ENCODE assay signal across 23 cellular contexts in the genomic region with DNA sequence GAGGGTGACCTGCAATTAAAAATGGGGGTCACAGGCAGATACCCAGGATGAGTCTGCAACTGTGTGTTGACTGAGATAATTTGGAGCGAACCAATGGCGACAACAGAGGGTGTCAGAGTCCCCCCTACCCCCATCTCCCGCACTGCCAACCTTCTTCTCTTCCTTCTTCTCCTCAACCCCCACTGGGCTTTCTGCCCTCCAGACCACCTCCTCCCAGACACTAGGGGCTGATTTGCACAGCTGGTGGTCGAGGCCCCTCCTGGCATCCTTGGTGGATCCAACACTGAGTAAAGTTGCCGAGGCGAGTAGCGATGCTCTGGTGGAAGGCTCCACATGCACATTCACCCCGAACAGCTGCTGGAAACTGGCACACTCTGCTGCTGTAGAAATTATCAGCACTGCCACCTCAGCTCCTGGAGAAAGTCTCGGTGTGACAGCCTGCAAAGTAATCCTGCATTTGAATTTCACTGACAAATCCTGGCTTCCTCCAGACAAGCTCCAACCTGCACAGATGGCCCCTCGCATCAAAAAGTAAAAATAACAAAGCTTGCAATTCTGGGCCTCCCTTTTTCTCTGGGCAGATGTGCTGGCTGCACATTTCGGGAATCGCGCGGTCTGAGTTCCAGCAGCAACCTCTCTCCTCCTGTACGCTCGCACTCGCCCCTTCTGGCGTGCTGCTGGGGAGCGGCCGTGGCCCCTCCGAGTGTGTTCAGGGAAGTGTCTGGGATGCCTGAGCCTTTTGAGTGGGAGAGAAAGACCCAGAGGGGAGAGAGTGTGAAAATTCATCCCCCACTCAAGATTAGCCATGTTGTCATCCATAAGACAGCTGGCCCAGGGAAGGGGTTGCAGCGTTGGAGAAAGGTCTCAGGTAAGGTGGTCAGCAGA. TPM values are rescaled to one million over a fixed set of nuclear protein-coding genes. Genes with fewer than 3 reads are reported as not detected.
DNase-seq lines count a peak whose midpoint lies in the region; ATAC-seq, FAIRE-seq and TF ChIP-seq lines count a peak whose summit lies in the region.
"Had no signal": no experiment of that assay in that cellular context is flagged by ENCODE, and none has a peak within 500 bp of the region (broad histone marks: within the 10 kb centered on the region; RNA-seq: fewer than 3 reads in every experiment).

No MANE protein-coding gene starts in this region.

- WGBS in trophoblast cell (ENCODE audit: extremely low coverage, insufficient coverage, insufficient read length) = no CpG with 5 or more reads among the region's 22 CpGs
- 58 to 60% methylated on average over 22 of the region's 22 CpGs for WGBS in body of pancreas, 2 donors

- H2BK5ac ChIP-seq in trophoblast cell (ENCODE audit: low read depth, low read length, poor library complexity) = peak overlapping the region; percentile 37

- H4K12ac ChIP-seq in trophoblast cell (ENCODE audit: low read depth, low read length) = no peak overlapping the region

- H3K4ac ChIP-seq in trophoblast cell (ENCODE audit: low read depth, low read length) = no peak overlapping the region

- no peak for ATAC-seq in body of pancreas
- no peak for ATAC-seq in GM18502 (IDR thresholded peaks at IDR 0.05; ENCODE audit: poor library complexity, unreplicated experiment)
- ATAC-seq: left ventricle myocardium superior had no signal

- H2AFZ ChIP-seq in trophoblast cell (ENCODE audit: insufficient read depth, low read length, poor library complexity) = no peak overlapping the region

- TF ChIP-seq CTCF in epithelial cell of esophagus (IDR thresholded peaks at IDR 0.05; ENCODE audit: insufficient read depth, low read depth, low read length, missing control alignments) (no peak), body of pancreas (IDR thresholded peaks at IDR 0.05) (no peak)

- H3K27me3 ChIP-seq in H7 (ENCODE audit: control insufficient read depth, insufficient read depth, low read length) (peaks cover 18% of the 10 kb centered on the region), trophoblast cell (ENCODE audit: insufficient read depth, low read length) (no peaks in the 10 kb centered on the region), body of pancreas (no peaks in the 10 kb centered on the region)

- H4K91ac ChIP-seq in trophoblast cell (ENCODE audit: low read depth, low read length) = peak overlapping the region; percentile 80

- DNase-seq in NCI-H1694 treated with DMSO at 0.1 percent for 48 hours (lab: John Stamatoyannopoulos, UW) = peak; percentile 2
- DNase-seq in NCI-H1694 (lab: John Stamatoyannopoulos, UW) = no peak
- peak; percentile 30 for DNase-seq in H7
- peak; percentile 28 for DNase-seq in epithelial cell of esophagus (ENCODE audit: low read depth)
- no peak for DNase-seq in trophoblast cell
- DNase-seq in body of pancreas = no peak
- no peak for DNase-seq in frontal cortex (ENCODE audit: low spot score in 2 of 2)
- DNase-seq: activated B cell treated with CpG ODN at 0.5 μM for 24 hours; activated CD4-positive, alpha-beta memory T cell treated with anti-CD3 and anti-CD28 coated beads, Interleukin-2, amount 10 ng/mL, durations not matched to agents 7 days and 5 days; activated naive CD4-positive, alpha-beta T cell; AML-193; DMS79 treated with DMSO at 0.1 percent for 48 hours; left ventricle myocardium superior; NCI-H1092 treated with DMSO at 0.1 percent for 48 hours; NCI-H2029 treated with DMSO at 0.1 percent for 48 hours; RPMI8226; SK-N-SH; spleen; stimulated activated CD4-positive, alpha-beta T cell treated with anti-CD3 and anti-CD28 coated beads, Interleukin-4, amount 100 ng/mL, for 1 hour; stimulated activated naive CD4-positive, alpha-beta T cell treated with Interleukin-2 at 50 U/mL for 16 hours; tibial artery had no signal

- H2AK5ac ChIP-seq in trophoblast cell (ENCODE audit: low read length) = peak overlapping the region; percentile 44

- H3K9ac ChIP-seq in trophoblast cell (ENCODE audit: low read length) = no peak overlapping the region
- H3K9ac ChIP-seq: SK-N-SH had no signal

- FAIRE-seq in frontal cortex (lab: Jason Lieb, UNC) = no peak

- peaks cover 2% of the 10 kb centered on the region for H3K79me2 ChIP-seq in trophoblast cell (ENCODE audit: control insufficient read depth, insufficient read depth, low read length, poor library complexity)

- H3K4me1 ChIP-seq in trophoblast cell (ENCODE audit: control insufficient read depth in 1 of 2, insufficient read depth in 2 of 2, low read length in 2 of 2) = peaks cover 30 to 34% of the 10 kb centered on the region in 2 experiments
- peaks cover 14% of the 10 kb centered on the region for H3K4me1 ChIP-seq in body of pancreas

- H3K36me3 ChIP-seq in H7 (replicated peaks; ENCODE audit: control insufficient read depth, insufficient read depth, low read length) = no peaks in the 10 kb centered on the region
- H3K36me3 ChIP-seq in trophoblast cell (ENCODE audit: control insufficient read depth in 1 of 2, insufficient read depth in 2 of 2, low read length in 2 of 2) = no peaks in the 10 kb centered on the region
- no peaks in the 10 kb centered on the region for H3K36me3 ChIP-seq in body of pancreas (replicated peaks in 1 of 2; ENCODE audit: insufficient read depth in 1 of 2, low read depth in 2 of 2)
- H3K36me3 ChIP-seq: spleen, tibial artery had no signal

- H3K14ac ChIP-seq in trophoblast cell (ENCODE audit: low read length) = peak overlapping the region; percentile 34

- peaks cover 11% of the 10 kb centered on the region for H3K79me1 ChIP-seq in trophoblast cell (ENCODE audit: low read length)

- no peak for TF ChIP-seq POLR2A in body of pancreas (IDR thresholded peaks at IDR 0.05)

- no peak overlapping the region for H3K23ac ChIP-seq in trophoblast cell (ENCODE audit: low read length)

- no peak overlapping the region for H3K4me2 ChIP-seq in trophoblast cell (ENCODE audit: low read length)
- H3K4me2 ChIP-seq: SK-N-SH had no signal

- intact Hi-C loops in body of pancreas (cut with DNase I) = no loop called here

- peak overlapping the region; percentile 76 for H2BK12ac ChIP-seq in trophoblast cell (ENCODE audit: low read length)

- H3K18ac ChIP-seq in trophoblast cell (ENCODE audit: low read length) = no peak overlapping the region

- peak overlapping the region; percentile 74 for H2BK120ac ChIP-seq in trophoblast cell (ENCODE audit: insufficient read depth, low read length, poor library complexity)

- H3K4me3 ChIP-seq in H7 (ENCODE audit: insufficient read depth, low read depth, low read length) (no peak overlapping the region), epithelial cell of esophagus (ENCODE audit: low read length) (no peak overlapping the region), trophoblast cell (ENCODE audit: low read depth, low read length) (no peak overlapping the region), body of pancreas (no peak overlapping the region)
- H3K4me3 ChIP-seq: spleen, tibial artery had no signal

- H3K27ac ChIP-seq in trophoblast cell (ENCODE audit: low read depth, low read length) = no peak overlapping the region
- no peak overlapping the region for H3K27ac ChIP-seq in body of pancreas
- H3K27ac ChIP-seq: 22Rv1, spleen, tibial artery had no signal

- peak overlapping the region; percentile 22 for H4K8ac ChIP-seq in trophoblast cell (ENCODE audit: low read depth, low read length)

- H3K9me3 ChIP-seq in trophoblast cell (ENCODE audit: insufficient read depth, low read depth, low read length) (no peaks in the 10 kb centered on the region), body of pancreas (no peaks in the 10 kb centered on the region)
- H3K9me3 ChIP-seq: SK-N-SH, spleen, tibial artery had no signal

RNA-seq across cellular contexts. Expression of gene CCNE1, which starts 28.5 kb away (rescaled TPM):
- 50.3 and 60.9 TPM in 2 replicates for total RNA-seq in H7 (2014; rRNA removed; shearing (Covaris generic))
- 402 and 418 TPM in 2 replicates for polyA plus RNA-seq in trophoblast cell (2013)
- total RNA-seq in body of pancreas (not detected), frontal cortex (1.6 TPM)

Comparison
In these comparisons a context has a peak if more than half of its experiments do, and no peak if none do; other contexts are left out.
1. DNase-seq: peak in NCI-H1694 treated with DMSO at 0.1 percent for 48 hours (single experiment), H7 (single experiment) and epithelial cell of esophagus (single experiment); none in NCI-H1694 (single experiment), trophoblast cell (0 of 2), body of pancreas (0 of 4) and frontal cortex (0 of 2).
2. RNA of gene CCNE1, which starts 28.5 kb away (total RNA-seq): 50.3 to 60.9 TPM in H7; 1.6 TPM in frontal cortex (single experiment) and not detected in body of pancreas; every median in the first group is over 10 times any median in the second.